ENCODE assay signal across 3 cellular contexts in genomic region chr7:108504576-108504975, GRCh38. TPM values are rescaled to one million over a fixed set of nuclear protein-coding genes. Genes with fewer than 3 reads are reported as not detected.
"Had no signal": no experiment of that assay in that cellular context is flagged by ENCODE, and none has a peak within 500 bp of the region (broad histone marks: within the 10 kb centered on the region; RNA-seq: fewer than 3 reads in every experiment).

No MANE protein-coding gene starts in this region.

RNA-seq across cellular contexts. Expression of gene NRCAM, which starts 48.3 kb away (rescaled TPM):
- total RNA-seq: activated CD4-positive, alpha-beta memory T cell treated with anti-CD3 and anti-CD28 coated beads, Interleukin-2, amount 10 ng/mL, durations not matched to agents 7 days and 5 days; PC-3; SJSA1 had no signal
